In genomic region chr14:54653764-54654469, GRCh38 we compare ENCODE assay signal across 11 cellular contexts.
A peak's percentile ranks its signal among the peaks of the same experiment; 100 is the strongest.
DNase-seq lines count a peak whose midpoint lies in the region; TF ChIP-seq lines count a peak whose summit lies in the region.
"Had no signal": no experiment of that assay in that cellular context is flagged by ENCODE, and none has a peak within 500 bp of the region (broad histone marks: within the 10 kb centered on the region; RNA-seq: fewer than 3 reads in every experiment).

No MANE protein-coding gene starts in this region.

- TF ChIP-seq CTCF in fibroblast of pulmonary artery (IDR thresholded peaks at IDR 0.05; ENCODE audit: low read length, missing control alignments) (no peak), neural progenitor cell (IDR thresholded peaks at IDR 0.05) (no peak)

- in situ Hi-C loops in SK-MEL-5 (cut with HindIII; ENCODE audit: low pct_unique_long_range_greater_than_20kb, low sequenced_read_pairs): no loop called here

- H3K4me1 ChIP-seq in neural progenitor cell: peaks cover 42% of the 10 kb centered on the region

- DNase-seq in AG20443 (ENCODE audit: low spot score) (peak; percentile 72), SK-MEL-5 (ENCODE audit: low read depth, low spot score) (peak; percentile 61), fibroblast of pulmonary artery (ENCODE audit: low read depth) (peak; percentile 94), neural progenitor cell (ENCODE audit: low spot score) (peak; percentile 42), SKM-1 (lab: John Stamatoyannopoulos, UW; ENCODE audit: unreplicated experiment) (no peak), mucosa of gallbladder (ENCODE audit: low spot score) (no peak), NCI-H774 (lab: John Stamatoyannopoulos, UW) (no peak)
- DNase-seq in activated CD4-positive, alpha-beta memory T cell treated with anti-CD3 and anti-CD28 coated beads, Interleukin-2, amount 10 ng/mL, durations not matched to agents 7 days and 5 days: no peak
- DNase-seq: hippocampal formation, Karpas-422 had no signal

- H3K27me3 ChIP-seq in neural progenitor cell: no peaks in the 10 kb centered on the region

- H3F3A ChIP-seq in neural progenitor cell (ENCODE audit: low read depth): peaks cover 6% of the 10 kb centered on the region

- H3K27ac ChIP-seq in neural progenitor cell: no peak overlapping the region
- H3K27ac ChIP-seq: C4-2B had no signal

- peaks cover 42% of the 10 kb centered on the region for H3K4me1 Mint-ChIP-seq in neural progenitor cell
- peaks cover 4% of the 10 kb centered on the region for H3K4me1 Mint-ChIP-seq in activated CD4-positive, alpha-beta memory T cell treated with anti-CD3 and anti-CD28 coated beads, Interleukin-2, amount 10 ng/mL, durations not matched to agents 7 days and 5 days

- H3K36me3 ChIP-seq in neural progenitor cell: no peaks in the 10 kb centered on the region

- CTCF ChIA-PET in activated CD4-positive, alpha-beta memory T cell treated with anti-CD3 and anti-CD28 coated beads, Interleukin-2, amount 10 ng/mL, durations not matched to agents 7 days and 5 days (lab: Charles Lee): interaction anchor here (0.6 to 0.9 kb wide), 2 partner anchors 11 to 56 kb away, joined by 3 to 5 read pairs; no protein-coding TSS in a partner anchor

- no peak overlapping the region for H3K4me2 ChIP-seq in neural progenitor cell

- no peak overlapping the region for H3K4me3 ChIP-seq in fibroblast of pulmonary artery (replicated peaks; ENCODE audit: low read depth, low read length)
- no peak overlapping the region for H3K4me3 ChIP-seq in neural progenitor cell

- peaks cover 3% of the 10 kb centered on the region for H3K9me3 Mint-ChIP-seq in neural progenitor cell
- no peaks in the 10 kb centered on the region for H3K9me3 Mint-ChIP-seq in activated CD4-positive, alpha-beta memory T cell treated with anti-CD3 and anti-CD28 coated beads, Interleukin-2, amount 10 ng/mL, durations not matched to agents 7 days and 5 days

- no peaks in the 10 kb centered on the region for H4K20me1 ChIP-seq in neural progenitor cell (ENCODE audit: low read depth)

- H3K79me2 ChIP-seq in neural progenitor cell (ENCODE audit: low read depth): no peaks in the 10 kb centered on the region

- peak overlapping the region; percentile 75 for H3K27ac Mint-ChIP-seq in neural progenitor cell
- no peak overlapping the region for H3K27ac Mint-ChIP-seq in activated CD4-positive, alpha-beta memory T cell treated with anti-CD3 and anti-CD28 coated beads, Interleukin-2, amount 10 ng/mL, durations not matched to agents 7 days and 5 days

- no peak overlapping the region for H3K4me3 Mint-ChIP-seq in neural progenitor cell
- H3K4me3 Mint-ChIP-seq in activated CD4-positive, alpha-beta memory T cell treated with anti-CD3 and anti-CD28 coated beads, Interleukin-2, amount 10 ng/mL, durations not matched to agents 7 days and 5 days: no peak overlapping the region

- POLR2A ChIA-PET in activated CD4-positive, alpha-beta memory T cell treated with anti-CD3 and anti-CD28 coated beads, Interleukin-2, amount 10 ng/mL, durations not matched to agents 7 days and 5 days (lab: Charles Lee): no interaction called here

- H2AFZ ChIP-seq in neural progenitor cell (replicated peaks): no peak overlapping the region

- H3K27me3 Mint-ChIP-seq in neural progenitor cell (ENCODE audit: insufficient read depth, low read depth): no peaks in the 10 kb centered on the region
- peaks cover 19% of the 10 kb centered on the region for H3K27me3 Mint-ChIP-seq in activated CD4-positive, alpha-beta memory T cell treated with anti-CD3 and anti-CD28 coated beads, Interleukin-2, amount 10 ng/mL, durations not matched to agents 7 days and 5 days

- no peak overlapping the region for H3K9ac ChIP-seq in neural progenitor cell

- no peaks in the 10 kb centered on the region for H3K9me3 ChIP-seq in neural progenitor cell (ENCODE audit: low read depth)

- no peaks in the 10 kb centered on the region for H3K36me3 Mint-ChIP-seq in neural progenitor cell
- H3K36me3 Mint-ChIP-seq in activated CD4-positive, alpha-beta memory T cell treated with anti-CD3 and anti-CD28 coated beads, Interleukin-2, amount 10 ng/mL, durations not matched to agents 7 days and 5 days (ENCODE audit: low read depth): no peaks in the 10 kb centered on the region

Comparison
In these comparisons a context has a peak if more than half of its experiments do, and no peak if none do; other contexts are left out.
1. DNase-seq: peak in AG20443 (single experiment), SK-MEL-5 (single experiment), fibroblast of pulmonary artery (single experiment) and neural progenitor cell (single experiment); none in SKM-1 (single experiment), activated CD4-positive, alpha-beta memory T cell treated with anti-CD3 and anti-CD28 coated beads, Interleukin-2, amount 10 ng/mL, durations not matched to agents 7 days and 5 days (single experiment), mucosa of gallbladder (single experiment) and NCI-H774 (single experiment).